Comparison of ENCODE assay signal across 29 cellular contexts in the genomic region with DNA sequence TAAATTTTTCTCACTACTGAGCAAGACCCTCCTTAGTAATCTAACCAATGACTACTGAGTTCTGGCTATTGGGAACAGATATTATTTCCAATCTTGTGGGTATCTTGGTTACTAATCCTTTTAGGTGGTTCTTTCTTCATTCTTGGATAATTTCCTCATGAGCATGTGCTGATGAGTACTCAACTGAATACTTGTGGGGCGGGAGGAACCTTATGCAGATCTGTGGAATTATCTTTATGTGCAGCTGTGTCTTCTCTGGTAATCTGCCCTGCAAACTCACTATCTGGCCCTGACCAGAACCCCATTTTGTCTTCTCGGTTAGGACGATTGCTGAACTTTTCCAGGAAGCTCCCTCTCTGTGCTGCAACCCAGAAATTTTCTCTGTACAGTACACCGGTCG.
"Had no signal": no experiment of that assay in that cellular context is flagged by ENCODE, and none has a peak within 500 bp of the region (broad histone marks: within the 10 kb centered on the region; RNA-seq: fewer than 3 reads in every experiment).

No MANE protein-coding gene starts in this region.

- H3K4me3 Mint-ChIP-seq: activated naive CD4-positive, alpha-beta T cell treated with anti-CD3 and anti-CD28 coated beads, Interleukin-2, amount 10 ng/mL, durations not matched to agents 7 days and 5 days; activated T-cell treated with anti-CD3 and anti-CD28 coated beads, Interleukin-2, amount 50 U/mL, for 24 hours; mesothelial cell of epicardium; naive B cell; nephron progenitor cell had no signal

- H3K27me3 ChIP-seq: brain microvascular endothelial cell, foreskin keratinocyte, heart left ventricle, ovary, right lobe of liver, testis, transverse colon had no signal

- FAIRE-seq: astrocyte, endothelial cell of umbilical vein, urothelium cell line had no signal

- H3K9me3 ChIP-seq: heart left ventricle, ovary, right lobe of liver, testis, transverse colon had no signal

- H3K36me3 Mint-ChIP-seq: activated naive CD4-positive, alpha-beta T cell treated with anti-CD3 and anti-CD28 coated beads, Interleukin-2, amount 10 ng/mL, durations not matched to agents 7 days and 5 days; naive B cell had no signal

- DNase-seq: activated CD4-positive, alpha-beta T cell treated with anti-CD3 and anti-CD28 coated beads for 48 hours; activated CD4-positive, alpha-beta T cell treated with anti-CD3 and anti-CD28 coated beads, Interleukin-2, amount 50 U/mL, for 48 hours; activated CD8-positive, alpha-beta memory T cell treated with anti-CD3 and anti-CD28 coated beads, Interleukin-2, amount 50 U/mL, for 4 hours; activated gamma-delta T cell; activated naive CD4-positive, alpha-beta T cell treated with anti-CD3 and anti-CD28 coated beads, Interleukin-2, amount 10 ng/mL, durations not matched to agents 7 days and 5 days; activated T-cell treated with anti-CD3 and anti-CD28 coated beads, Interleukin-2, amount 50 U/mL, for 24 hours; amniotic stem cell; brain microvascular endothelial cell; caudate nucleus; cortex of kidney; foreskin keratinocyte; heart left ventricle; left cardiac atrium; left ventricle myocardium superior; naive B cell; nephron progenitor cell; ovary; right lobe of liver; stimulated activated CD4-positive, alpha-beta T cell treated with anti-CD3 and anti-CD28 coated beads, Interleukin-2, amount 100 ng/mL, for 48 hours; stimulated activated naive CD8-positive, alpha-beta T cell treated with anti-CD3 and anti-CD28 coated beads, Interleukin-15, Interleukin-2, amounts not matched to agents 100 U/mL and 50 U/mL, for 24 hours; testis; transverse colon had no signal

- H3K27ac Mint-ChIP-seq: activated naive CD4-positive, alpha-beta T cell treated with anti-CD3 and anti-CD28 coated beads, Interleukin-2, amount 10 ng/mL, durations not matched to agents 7 days and 5 days; activated T-cell treated with anti-CD3 and anti-CD28 coated beads, Interleukin-2, amount 50 U/mL, for 24 hours; mesothelial cell of epicardium; naive B cell; nephron progenitor cell; progenitor cell of endocrine pancreas had no signal

- H3K36me3 ChIP-seq: brain microvascular endothelial cell, heart left ventricle, ovary, right lobe of liver, transverse colon had no signal

- H3K9me3 Mint-ChIP-seq: nephron progenitor cell had no signal

- H3K27me3 Mint-ChIP-seq: activated naive CD4-positive, alpha-beta T cell treated with anti-CD3 and anti-CD28 coated beads, Interleukin-2, amount 10 ng/mL, durations not matched to agents 7 days and 5 days; activated T-cell treated with anti-CD3 and anti-CD28 coated beads, Interleukin-2, amount 50 U/mL, for 24 hours; naive B cell; progenitor cell of endocrine pancreas had no signal

- H3K4me3 ChIP-seq: heart left ventricle, ovary, right lobe of liver, testis, transverse colon had no signal

- H3K27ac ChIP-seq: brain microvascular endothelial cell, foreskin keratinocyte, heart left ventricle, ovary, right lobe of liver, testis, transverse colon had no signal

- H3K4me1 Mint-ChIP-seq: activated naive CD4-positive, alpha-beta T cell treated with anti-CD3 and anti-CD28 coated beads, Interleukin-2, amount 10 ng/mL, durations not matched to agents 7 days and 5 days; naive B cell; nephron progenitor cell had no signal

- ATAC-seq: activated CD4-positive, CD25-positive, alpha-beta regulatory T cell treated with anti-CD3 and anti-CD28 coated beads, Interleukin-2, amount 50 U/mL, for 24 hours; esophagus mucosa; foreskin keratinocyte; heart left ventricle; left cardiac atrium; left ventricle myocardium superior; right lobe of liver; stimulated activated naive CD8-positive, alpha-beta T cell treated with anti-CD3 and anti-CD28 coated beads, Interleukin-15, Interleukin-2, amounts not matched to agents 100 U/mL and 50 U/mL, for 24 hours had no signal

- H3K4me1 ChIP-seq: heart left ventricle, right lobe of liver, testis, transverse colon had no signal
